18 cellular contexts compared by ENCODE assay signal in genomic region chr16:2096853-2097620, GRCh38. TPM values are rescaled to one million over a fixed set of nuclear protein-coding genes. Genes with fewer than 3 reads are reported as not detected.
"Had no signal": no experiment of that assay in that cellular context is flagged by ENCODE, and none has a peak within 500 bp of the region (broad histone marks: within the 10 kb centered on the region; RNA-seq: fewer than 3 reads in every experiment).

No MANE protein-coding gene starts in this region.

- H3K27ac ChIP-seq: ascending aorta, prostate gland, thoracic aorta had no signal

- DNase-seq: activated CD4-positive, alpha-beta T cell treated with anti-CD3 and anti-CD28 coated beads, Interleukin-2, amount 10 ng/mL, durations not matched to agents 24 days and 14 days; activated CD8-positive, alpha-beta memory T cell treated with anti-CD3 and anti-CD28 coated beads, Interleukin-2, amount 50 U/mL, for 48 hours; activated gamma-delta T cell treated with Interleukin-2 at 50 U/mL for 16 hours; activated naive CD8-positive, alpha-beta T cell treated with anti-CD3 and anti-CD28 coated beads, Interleukin-2, amount 10 ng/mL, durations not matched to agents 7 days and 5 days; dorsolateral prefrontal cortex; endodermal cell; hippocampal formation; nephron progenitor cell; stimulated activated CD4-positive, alpha-beta T cell treated with anti-CD3 and anti-CD28 coated beads, Interleukin-1b, Interleukin-23, amount 100 ng/mL, for 48 hours had no signal

- H3K9me3 ChIP-seq: ascending aorta, prostate gland, thoracic aorta had no signal

- H3K4me1 ChIP-seq: ascending aorta had no signal

- H3K4me3 ChIP-seq: ascending aorta, dorsolateral prefrontal cortex, prostate gland, thoracic aorta had no signal

- H3K27me3 ChIP-seq: ascending aorta, dorsolateral prefrontal cortex had no signal

- ATAC-seq: esophagus mucosa, WTC11 had no signal

- FAIRE-seq: keratinocyte, TTC549, urothelium cell line had no signal

RNA-seq across cellular contexts. Expression of gene RAB26, which starts 51.4 kb away (rescaled TPM):
- total RNA-seq: ascending aorta, mesenteric fat pad, thoracic aorta had no signal
